In the genomic region with DNA sequence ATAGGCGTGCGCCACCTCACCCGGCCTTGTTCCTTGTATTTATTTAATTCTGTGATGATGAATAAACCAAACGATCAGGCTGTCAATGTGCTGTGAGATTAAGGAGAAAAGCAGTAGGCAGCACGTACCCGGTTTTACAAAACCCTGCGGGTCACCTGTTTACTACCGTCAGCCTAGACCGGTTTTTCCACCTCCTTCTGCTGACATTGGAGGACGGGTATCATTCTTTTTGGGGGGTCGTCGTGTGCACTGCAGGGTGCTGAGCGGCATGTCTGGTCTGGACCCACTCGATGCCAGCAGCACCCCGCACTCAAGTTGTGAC, we compare ENCODE assay signal across 10 cellular contexts. TPM values are rescaled to one million over a fixed set of nuclear protein-coding genes. Genes with fewer than 3 reads are reported as not detected.
A peak's percentile ranks its signal among the peaks of the same experiment; 100 is the strongest.
DNase-seq lines count a peak whose midpoint lies in the region; ATAC-seq and TF ChIP-seq lines count a peak whose summit lies in the region.
"Had no signal": no experiment of that assay in that cellular context is flagged by ENCODE, and none has a peak within 500 bp of the region (broad histone marks: within the 10 kb centered on the region; RNA-seq: fewer than 3 reads in every experiment).

No MANE protein-coding gene starts in this region.

- H3K4me3 ChIP-seq in fibroblast of villous mesenchyme (ENCODE audit: low read depth, low read length) = peak overlapping the region; percentile 72
- peak overlapping the region in 5 of 7 experiments; percentile 27 to 97 (median 94) for H3K4me3 ChIP-seq in skin epidermis

- ATAC-seq in T-helper 17 cell = no peak
- ATAC-seq in HG03439 (IDR thresholded peaks at IDR 0.05; ENCODE audit: unreplicated experiment) = no peak

- no peaks in the 10 kb centered on the region for H3K9me3 ChIP-seq in T-helper 17 cell (ENCODE audit: control insufficient read depth, low read length, poor library complexity, severe bottlenecking)

- peaks cover 2% of the 10 kb centered on the region for H3K36me3 Mint-ChIP-seq in T-helper 17 cell (ENCODE audit: low read depth)

- no peak overlapping the region for H3K27ac Mint-ChIP-seq in T-helper 17 cell

- H3K4me1 Mint-ChIP-seq in T-helper 17 cell = peaks cover 29% of the 10 kb centered on the region

- DNase-seq in DMS79 (lab: John Stamatoyannopoulos, UW) = peak; percentile 20
- no peak for DNase-seq in DMS79 treated with DMSO at 0.1 percent for 48 hours (lab: John Stamatoyannopoulos, UW)
- DNase-seq in T-helper 17 cell = no peak
- no peak for DNase-seq in fibroblast of villous mesenchyme (ENCODE audit: low read depth)
- no peak for DNase-seq in SKM-1 (lab: John Stamatoyannopoulos, UW; ENCODE audit: unreplicated experiment)
- DNase-seq in Kasumi-1 (lab: John Stamatoyannopoulos, UW) = no peak
- DNase-seq: 8988T, aorta had no signal

- TF ChIP-seq CTCF in fibroblast of villous mesenchyme (IDR thresholded peaks at IDR 0.05; ENCODE audit: insufficient read depth, low read depth, low read length) = no peak

- H3K27ac ChIP-seq in skin epidermis = peak overlapping the region in 17 of 21 experiments; percentile 53 to 99 (median 77)

- H3K27me3 Mint-ChIP-seq in T-helper 17 cell = no peaks in the 10 kb centered on the region

- H3K4me3 Mint-ChIP-seq in T-helper 17 cell = peak overlapping the region; percentile 84

RNA-seq across cellular contexts. Expression of a gene that starts 0.9 kb away (rescaled TPM):
- total RNA-seq in T-helper 17 cell (100 to 1,000 TPM; 148 to 163 TPM), fibroblast of villous mesenchyme (54.4 and 61.7 TPM in 2 replicates)

RNA-seq across cellular contexts. Expression of a gene that starts 5.1 kb away (rescaled TPM):
- 1 to 10 TPM; 9.0 to 9.9 TPM for total RNA-seq in T-helper 17 cell
- 23.3 and 29.6 TPM in 2 replicates for total RNA-seq in fibroblast of villous mesenchyme

RNA-seq across cellular contexts. Expression of a gene that starts 22.8 kb away (rescaled TPM):
- total RNA-seq in T-helper 17 cell = 10 to 100 TPM; 50.9 to 54.7 TPM
- 33.7 and 61.2 TPM in 2 replicates for total RNA-seq in fibroblast of villous mesenchyme

RNA-seq across cellular contexts. Expression of a gene that starts 31.7 kb away (rescaled TPM):
- total RNA-seq in T-helper 17 cell = 1,000 to 10,000 TPM; 1,653 to 1,678 TPM
- 346 and 444 TPM in 2 replicates for total RNA-seq in fibroblast of villous mesenchyme

RNA-seq across cellular contexts. Expression of a gene that starts 43.5 kb away (rescaled TPM):
- total RNA-seq in T-helper 17 cell (under 1 TPM; 0.07 to 0.44 TPM), fibroblast of villous mesenchyme (0.32 and 0.43 TPM in 2 replicates)
